9 cellular contexts compared by ENCODE assay signal in genomic region chr12:47870175-47870781, GRCh38. TPM values are rescaled to one million over a fixed set of nuclear protein-coding genes. Genes with fewer than 3 reads are reported as not detected.
DNase-seq lines count a peak whose midpoint lies in the region; ATAC-seq and TF ChIP-seq lines count a peak whose summit lies in the region.
"Had no signal": no experiment of that assay in that cellular context is flagged by ENCODE, and none has a peak within 500 bp of the region (broad histone marks: within the 10 kb centered on the region; RNA-seq: fewer than 3 reads in every experiment).

No MANE protein-coding gene starts in this region.

- H3K27me3 ChIP-seq in H7 (ENCODE audit: control insufficient read depth, insufficient read depth, low read length), result no peaks in the 10 kb centered on the region
- H3K27me3 ChIP-seq in stomach, result no peaks in the 10 kb centered on the region
- H3K27me3 ChIP-seq: neutrophil had no signal

- H3K36me3 ChIP-seq in H7 (replicated peaks; ENCODE audit: control insufficient read depth, insufficient read depth, low read length) (no peaks in the 10 kb centered on the region), stomach (no peaks in the 10 kb centered on the region)

- TF ChIP-seq CTCF in stomach (IDR thresholded peaks at IDR 0.05), result peak in 4 of 7 experiments; percentile 4 to 38 (median 27)

- H3K4me3 ChIP-seq in H7 (ENCODE audit: insufficient read depth, low read depth, low read length) (no peak overlapping the region), stomach (no peak overlapping the region)

- H3K27ac ChIP-seq in stomach, result peak overlapping the region in 2 of 5 donors; percentile 32 to 40
- H3K27ac ChIP-seq: neutrophil had no signal

- peaks cover 0 to 15% (median 11%) of the 10 kb centered on the region in 4 donors for H3K4me1 ChIP-seq in stomach

- no peak for TF ChIP-seq POLR2A in stomach (IDR thresholded peaks at IDR 0.05)

- ATAC-seq in left ventricle myocardium superior (peak; percentile 92), HG03039 (IDR thresholded peaks at IDR 0.05; ENCODE audit: unreplicated experiment) (no peak)

- WGBS in stomach, 5 donors, result 37 to 52% (median 43%) methylated on average over 6 of the region's 6 CpGs

- DNase-seq in EH (ENCODE audit: low read depth) (peak; percentile 83), H7 (peak; percentile 89), UCSD-AML1 (lab: John Stamatoyannopoulos, UW; ENCODE audit: unreplicated experiment) (peak; percentile 35), left ventricle myocardium superior (peak; percentile 75), stomach (peak; percentile 46), NCI-H2107 (lab: John Stamatoyannopoulos, UW) (no peak), medulla oblongata (ENCODE audit: extremely low spot score) (no peak)

- H3K9me3 ChIP-seq in stomach, result no peaks in the 10 kb centered on the region
- H3K9me3 ChIP-seq: neutrophil had no signal

- intact Hi-C loops in left ventricle myocardium superior (cut with micrococcal nuclease) (no loop called here), stomach (cut with DNase I; ENCODE audit: low total_unique reads) (no loop called here)

- TF ChIP-seq EP300 in stomach (IDR thresholded peaks at IDR 0.05), result no peak

RNA-seq across cellular contexts. Expression of gene VDR, which starts 34.5 kb away (rescaled TPM):
- total RNA-seq in H7 (2014; rRNA removed; shearing (Covaris generic)), result 0.03 TPM in 1 of 2 replicates, not detected in the other
- total RNA-seq in left ventricle myocardium superior (0.20 TPM), stomach (10 to 100 TPM in 2 of 5 donors, 1 to 10 TPM in 3; 2.8 to 22.3 (median 8.8) TPM)
- 1 to 10 TPM; 4.0 to 4.9 (median 4.5) TPM for polyA plus RNA-seq in stomach

RNA-seq across cellular contexts. Expression of gene HDAC7, which starts 50.6 kb away (rescaled TPM):
- 45.2 and 50.7 TPM in 2 replicates for total RNA-seq in H7 (2014; rRNA removed; shearing (Covaris generic))
- total RNA-seq in left ventricle myocardium superior (35.4 TPM), stomach (100 to 1,000 TPM in 2 of 5 donors, 10 to 100 TPM in 3; 32.1 to 313 (median 66.5) TPM)
- 10 to 100 TPM; 22.8 to 30.7 (median 28.6) TPM for polyA plus RNA-seq in stomach

Comparison
In these comparisons a context has a peak if more than half of its experiments do, and no peak if none do; other contexts are left out.
1. DNase-seq: peak in EH (single experiment), H7 (single experiment), UCSD-AML1 (single experiment), left ventricle myocardium superior (single experiment) and stomach (single experiment); none in NCI-H2107 (single experiment) and medulla oblongata (single experiment).